Comparison of ENCODE assay signal across 28 cellular contexts in genomic region chr1:81190003-81190402, GRCh38.
"Had no signal": no experiment of that assay in that cellular context is flagged by ENCODE, and none has a peak within 500 bp of the region (broad histone marks: within the 10 kb centered on the region; RNA-seq: fewer than 3 reads in every experiment).

No MANE protein-coding gene starts in this region.

- H3K4me2 ChIP-seq: neural progenitor cell, smooth muscle cell had no signal

- H3K9me3 Mint-ChIP-seq: nephron had no signal

- H3K36me3 Mint-ChIP-seq: neural progenitor cell; stimulated activated effector memory CD8-positive, alpha-beta T cell treated with anti-CD3 and anti-CD28 coated beads, Interleukin-12 subunit alpha, Interleukin-12 subunit beta, amount 100 ng/mL, for 72 hours; stimulated activated naive B cell treated with anti-CD40 and anti-IgM and Interleukin-4, amounts not matched to agents 10 μg/mL and 1 μg/mL and 100 μg/mL, for 72 hours had no signal

- H3K9me3 ChIP-seq: ovary, psoas muscle, spleen, stomach, thoracic aorta, thyroid gland, tibial nerve, upper lobe of left lung, vagina had no signal

- H3K4me3 ChIP-seq: neural progenitor cell, ovary, psoas muscle, skin epidermis, smooth muscle cell, spleen, stomach, thoracic aorta, thyroid gland, tibial nerve, upper lobe of left lung, vagina had no signal

- H3K4me1 ChIP-seq: parathyroid adenoma, psoas muscle, spleen, stomach, thyroid gland, upper lobe of left lung, vagina had no signal

- DNase-seq: natural killer cell; occipital lobe; ovary; psoas muscle; right cardiac atrium; spleen; stimulated activated CD4-positive, alpha-beta T cell treated with anti-CD3 and anti-CD28 coated beads, Interleukin-12 subunit alpha, Interleukin-12 subunit beta, amount 100 ng/mL, for 4 hours; stimulated activated CD4-positive, alpha-beta T cell treated with anti-CD3 and anti-CD28 coated beads, Interleukin-1b, Interleukin-23, amount 100 ng/mL, for 48 hours; stimulated activated CD4-positive, alpha-beta T cell treated with anti-CD3 and anti-CD28 coated beads, Interleukin-4, amount 100 ng/mL, for 24 hours; stimulated activated naive B cell treated with anti-CD40 and anti-IgM and Interleukin-4, amounts not matched to agents 10 μg/mL and 1 μg/mL and 100 μg/mL, for 72 hours; stimulated activated naive CD4-positive, alpha-beta T cell treated with Interleukin-2 at 50 U/mL for 16 hours; stomach; thyroid gland; trophoblast cell; upper lobe of left lung had no signal

- H3K27ac ChIP-seq: neural progenitor cell, ovary, parathyroid adenoma, psoas muscle, skin epidermis, spleen, stomach, thoracic aorta, thyroid gland, tibial nerve, upper lobe of left lung, vagina had no signal

- H3K27me3 Mint-ChIP-seq: progenitor cell of endocrine pancreas; stimulated activated naive B cell treated with anti-CD40 and anti-IgM and Interleukin-4, amounts not matched to agents 10 μg/mL and 1 μg/mL and 100 μg/mL, for 72 hours; stimulated activated naive CD8-positive, alpha-beta T cell treated with anti-CD3 and anti-CD28 coated beads, Interleukin-15, Interleukin-2, amounts not matched to agents 100 ng/mL and 50 ng/mL, for 24 hours had no signal

- H3K27me3 ChIP-seq: neural progenitor cell, ovary, spleen, stomach, thyroid gland, tibial nerve, upper lobe of left lung, vagina had no signal

- H3K4me1 Mint-ChIP-seq: natural killer cell; nephron; stimulated activated effector memory CD8-positive, alpha-beta T cell treated with anti-CD3 and anti-CD28 coated beads, Interleukin-12 subunit alpha, Interleukin-12 subunit beta, amount 100 ng/mL, for 72 hours; stimulated activated naive B cell treated with anti-CD40 and anti-IgM and Interleukin-4, amounts not matched to agents 10 μg/mL and 1 μg/mL and 100 μg/mL, for 72 hours had no signal

- H3K4me3 Mint-ChIP-seq: natural killer cell; nephron; neural progenitor cell; stimulated activated effector memory CD8-positive, alpha-beta T cell treated with anti-CD3 and anti-CD28 coated beads, Interleukin-12 subunit alpha, Interleukin-12 subunit beta, amount 100 ng/mL, for 72 hours; stimulated activated naive B cell treated with anti-CD40 and anti-IgM and Interleukin-4, amounts not matched to agents 10 μg/mL and 1 μg/mL and 100 μg/mL, for 72 hours; stimulated activated naive CD8-positive, alpha-beta T cell treated with anti-CD3 and anti-CD28 coated beads, Interleukin-15, Interleukin-2, amounts not matched to agents 100 ng/mL and 50 ng/mL, for 24 hours had no signal

- H2AFZ ChIP-seq: neural progenitor cell, parathyroid adenoma had no signal

- FAIRE-seq: urothelium cell line had no signal

- H3K9ac ChIP-seq: neural progenitor cell, parathyroid adenoma had no signal

- ATAC-seq: natural killer cell; psoas muscle; right cardiac atrium; sciatic nerve; stimulated activated effector memory CD8-positive, alpha-beta T cell treated with anti-CD3 and anti-CD28 coated beads, Interleukin-12 subunit alpha, Interleukin-12 subunit beta, amount 100 ng/mL, for 72 hours; stimulated activated naive B cell treated with anti-CD40 and anti-IgM and Interleukin-4, amounts not matched to agents 10 μg/mL and 1 μg/mL and 100 μg/mL, for 72 hours had no signal

- H3K36me3 ChIP-seq: neural progenitor cell, ovary, spleen, stomach, thoracic aorta, thyroid gland, tibial nerve, upper lobe of left lung, vagina had no signal

- H3K79me2 ChIP-seq: parathyroid adenoma had no signal

- H3K27ac Mint-ChIP-seq: natural killer cell; nephron; neural progenitor cell; progenitor cell of endocrine pancreas; stimulated activated effector memory CD8-positive, alpha-beta T cell treated with anti-CD3 and anti-CD28 coated beads, Interleukin-12 subunit alpha, Interleukin-12 subunit beta, amount 100 ng/mL, for 72 hours; stimulated activated naive B cell treated with anti-CD40 and anti-IgM and Interleukin-4, amounts not matched to agents 10 μg/mL and 1 μg/mL and 100 μg/mL, for 72 hours; stimulated activated naive CD8-positive, alpha-beta T cell treated with anti-CD3 and anti-CD28 coated beads, Interleukin-15, Interleukin-2, amounts not matched to agents 100 ng/mL and 50 ng/mL, for 24 hours had no signal
